In the genomic region with DNA sequence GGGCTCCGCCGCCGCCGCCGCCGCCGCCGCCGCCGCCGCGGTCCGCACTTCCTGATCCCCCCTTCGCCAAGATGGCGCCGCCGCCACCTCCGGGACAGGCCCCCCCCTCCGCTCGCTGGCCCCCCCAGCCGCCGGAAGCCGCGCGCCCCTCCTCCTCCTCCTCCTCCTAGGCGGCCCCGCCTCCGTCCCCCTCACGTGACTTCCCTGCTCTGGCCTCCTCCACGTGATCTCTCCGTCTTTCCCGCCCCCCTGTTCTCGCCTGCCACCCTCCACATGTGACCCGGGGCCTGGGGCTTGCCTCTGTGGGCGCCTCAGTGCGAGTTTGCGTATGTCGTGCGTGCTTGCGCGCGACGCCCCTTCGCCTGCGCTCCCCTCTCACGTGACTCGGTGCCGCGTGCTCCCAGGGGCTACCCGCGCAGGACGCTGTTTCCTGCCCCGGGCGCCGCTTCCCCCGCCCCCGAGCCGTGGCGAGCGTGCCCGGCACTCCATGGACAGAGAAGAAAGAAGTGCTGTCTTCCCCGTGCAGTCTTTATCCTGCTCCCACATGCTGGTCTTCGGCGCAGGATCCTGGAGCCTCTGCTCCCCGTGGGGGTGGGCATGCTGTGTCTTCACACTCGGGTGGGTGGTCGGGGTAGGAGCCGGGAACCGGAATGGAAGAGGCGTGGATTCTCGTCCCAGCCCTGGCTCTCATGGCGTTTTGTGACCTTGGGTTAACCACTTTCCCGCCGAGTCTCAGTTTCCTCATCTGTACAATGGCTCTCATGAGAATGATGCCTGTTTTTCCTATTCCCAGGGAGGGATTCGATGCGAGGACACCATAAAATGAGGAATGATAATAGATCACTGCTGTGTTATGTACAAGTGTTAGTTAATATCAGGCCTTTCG, we compare ENCODE assay signal across 8 cellular contexts. TPM values are rescaled to one million over a fixed set of nuclear protein-coding genes. Genes with fewer than 3 reads are reported as not detected.
DNase-seq lines count a peak whose midpoint lies in the region; ATAC-seq and TF ChIP-seq lines count a peak whose summit lies in the region.

Gene UBE2Q1 (minus strand): TSS at position 53 of the 886 bp plus-strand sequence. CDS start 109 bp downstream, outside the sequence.

- H3K27me3 Mint-ChIP-seq in activated naive CD8-positive, alpha-beta T cell treated with anti-CD3 and anti-CD28 coated beads, Interleukin-2, amount 10 ng/mL, durations not matched to agents 7 days and 5 days, result no peaks in the 10 kb centered on the region

- H3K9me3 Mint-ChIP-seq in activated naive CD8-positive, alpha-beta T cell treated with anti-CD3 and anti-CD28 coated beads, Interleukin-2, amount 10 ng/mL, durations not matched to agents 7 days and 5 days, result no peaks in the 10 kb centered on the region

- peaks cover 25% of the 10 kb centered on the region for H3K79me2 ChIP-seq in SU-DHL-6 (ENCODE audit: insufficient read depth, low read length)

- intact Hi-C loops in head of caudate nucleus (cut with DNase I) (loop anchor here (5.0 kb wide), 5 partner anchors 48 to 378 kb away; partner anchors contain the start of genes ADAR, KCNN3, PMVK and UBAP2L), ovary (cut with DNase I) (loop anchor here in 3 of 4 donors (5.0 to 10.0 kb wide), 4 partner anchors 154 to 526 kb away; partner anchors contain the start of genes IL6R (in 1 of the 3) and KCNN3 (in 1 of the 3)), thyroid gland (cut with DNase I) (no loop called here)

- peak within 1 kb of the TSS; percentile 96 for H3K27ac Mint-ChIP-seq in activated naive CD8-positive, alpha-beta T cell treated with anti-CD3 and anti-CD28 coated beads, Interleukin-2, amount 10 ng/mL, durations not matched to agents 7 days and 5 days

- H3K4me3 Mint-ChIP-seq in activated naive CD8-positive, alpha-beta T cell treated with anti-CD3 and anti-CD28 coated beads, Interleukin-2, amount 10 ng/mL, durations not matched to agents 7 days and 5 days, result peak within 1 kb of the TSS; percentile 93

- H3K36me3 ChIP-seq in SU-DHL-6 (ENCODE audit: low read length) (peaks cover 12% of the 10 kb centered on the region), ovary (no peaks in the 10 kb centered on the region), thyroid gland (peaks cover 16 to 18% of the 10 kb centered on the region in 2 donors)

- H3K9me3 ChIP-seq in SU-DHL-6 (ENCODE audit: insufficient read depth, low read length), result no peaks in the 10 kb centered on the region
- H3K9me3 ChIP-seq in ovary, result no peaks in the 10 kb centered on the region
- no peaks in the 10 kb centered on the region for H3K9me3 ChIP-seq in thyroid gland

- H3K27me3 ChIP-seq in SU-DHL-6 (ENCODE audit: low read length) (no peaks in the 10 kb centered on the region), ovary (no peaks in the 10 kb centered on the region), thyroid gland (no peaks in the 10 kb centered on the region)

- TF ChIP-seq EP300 in ovary (IDR thresholded peaks at IDR 0.05), result peak; percentile 90

- H3K36me3 Mint-ChIP-seq in activated naive CD8-positive, alpha-beta T cell treated with anti-CD3 and anti-CD28 coated beads, Interleukin-2, amount 10 ng/mL, durations not matched to agents 7 days and 5 days, result peaks cover 7% of the 10 kb centered on the region

- H3K9ac ChIP-seq in SU-DHL-6 (ENCODE audit: low read length), result peak within 1 kb of the TSS; percentile 94

- H3K4me1 ChIP-seq in ovary (ENCODE audit: insufficient read depth) (peaks cover 9% of the 10 kb centered on the region), thyroid gland (peaks cover 20 to 28% of the 10 kb centered on the region in 2 donors)

- H2AFZ ChIP-seq in SU-DHL-6 (ENCODE audit: low read depth, low read length, severe bottlenecking), result peak within 1 kb of the TSS; percentile 87

- H3K4me3 ChIP-seq in SU-DHL-6 (ENCODE audit: insufficient read depth, low read length, poor library complexity, severe bottlenecking) (peak within 1 kb of the TSS; percentile 92), ovary (peak within 1 kb of the TSS; percentile 94), thyroid gland (replicated peaks in 1 of 3) (peak within 1 kb of the TSS; percentile 55 to 84 (median 69))

- H3K4me1 Mint-ChIP-seq in activated naive CD8-positive, alpha-beta T cell treated with anti-CD3 and anti-CD28 coated beads, Interleukin-2, amount 10 ng/mL, durations not matched to agents 7 days and 5 days, result peaks cover 36% of the 10 kb centered on the region

- H3K27ac ChIP-seq in SU-DHL-6 (ENCODE audit: low read depth, low read length), result peak within 1 kb of the TSS; percentile 61
- H3K27ac ChIP-seq in ovary, result peak within 1 kb of the TSS; percentile 58 to 75
- H3K27ac ChIP-seq in thyroid gland, result peak within 1 kb of the TSS; percentile 76 to 89 (median 83)

- no peaks in the 10 kb centered on the region; the same call in 1 of the 2 replicates for H4K20me1 ChIP-seq in SU-DHL-6 (ENCODE audit: low read depth, low read length)

- H3K4me2 ChIP-seq in SU-DHL-6 (ENCODE audit: low read depth, low read length, poor library complexity, severe bottlenecking), result peak within 1 kb of the TSS; percentile 82

- TF ChIP-seq CTCF in SU-DHL-6 (IDR thresholded peaks at IDR 0.05; ENCODE audit: insufficient read depth, low read length, poor library complexity, severe bottlenecking) (no peak), ovary (IDR thresholded peaks at IDR 0.05) (peak in 1 of 3 donors; percentile 24), thyroid gland (IDR thresholded peaks at IDR 0.05) (no peak)

- POLR2A ChIA-PET in activated naive CD8-positive, alpha-beta T cell treated with anti-CD3 and anti-CD28 coated beads, Interleukin-2, amount 10 ng/mL, durations not matched to agents 7 days and 5 days (lab: Charles Lee), result interaction anchor here (0.6 to 1.7 kb wide), 10 partner anchors 20 to 424 kb away, joined by 3 to 11 read pairs (median 3); partner anchors contain the start of genes ADAR, FLAD1 and PMVK

- H3F3A ChIP-seq in SU-DHL-6 (ENCODE audit: insufficient read depth), result no peaks in the 10 kb centered on the region

- peak; percentile 92 for ATAC-seq in HG02678 (IDR thresholded peaks at IDR 0.05; ENCODE audit: unreplicated experiment)
- ATAC-seq in activated naive CD8-positive, alpha-beta T cell treated with anti-CD3 and anti-CD28 coated beads, Interleukin-2, amount 10 ng/mL, durations not matched to agents 7 days and 5 days (ENCODE audit: low read depth), result peak; percentile 95

- DNase-seq in NCI-H128 (lab: John Stamatoyannopoulos, UW; ENCODE audit: unreplicated experiment), result peak; percentile 98
- peak; percentile 98 for DNase-seq in activated naive CD8-positive, alpha-beta T cell treated with anti-CD3 and anti-CD28 coated beads, Interleukin-2, amount 10 ng/mL, durations not matched to agents 7 days and 5 days
- peak; percentile 98 to 100 (median 99) for DNase-seq in head of caudate nucleus
- DNase-seq in ovary, result peak; percentile 99 to 100 (median 99)
- peak; percentile 99 for DNase-seq in thyroid gland

- H3K9me2 ChIP-seq in SU-DHL-6 (replicated peaks; ENCODE audit: insufficient read depth, low read length), result no peaks in the 10 kb centered on the region

- peak; percentile 68 for TF ChIP-seq POLR2A in GM10847 (IDR thresholded peaks at IDR 0.05; ENCODE audit: extremely low read depth, insufficient read length)
- peak; percentile 22 for TF ChIP-seq POLR2A in ovary (IDR thresholded peaks at IDR 0.05)
- TF ChIP-seq POLR2A in thyroid gland (IDR thresholded peaks at IDR 0.05), result peak in 1 of 2 donors; percentile 65

- WGBS in ovary, 3 donors, result 0 to 1% (median 1%) methylated on average over 54 to 77 of the region's 77 CpGs
- 0 to 1% methylated on average over 27 to 32 of the region's 77 CpGs for WGBS in thyroid gland, 2 donors

RNA-seq across cellular contexts. Expression of gene UBE2Q1, which starts in this region (rescaled TPM):
- 100 to 1,000 TPM; 106 to 107 TPM for total RNA-seq in activated naive CD8-positive, alpha-beta T cell treated with anti-CD3 and anti-CD28 coated beads, Interleukin-2, amount 10 ng/mL, durations not matched to agents 7 days and 5 days
- total RNA-seq in ovary, result 10 to 100 TPM; 14.3 to 72.4 (median 58.5) TPM
- 100 to 1,000 TPM in 1 of 2 donors, 10 to 100 TPM in 1; 31.4 to 119 TPM for polyA plus RNA-seq in ovary
- total RNA-seq in thyroid gland, result 10 to 100 TPM; 24.5 to 61.3 (median 28.7) TPM

Comparison
In these comparisons a context has a peak if more than half of its experiments do, and no peak if none do; other contexts are left out.
1. Peak in every context shown above with its lines: DNase-seq, ATAC-seq, H3K4me3 ChIP-seq and H3K27ac ChIP-seq.